ENCODE assay signal across 8 cellular contexts in genomic region chr5:179763215-179763945, GRCh38. TPM values are rescaled to one million over a fixed set of nuclear protein-coding genes. Genes with fewer than 3 reads are reported as not detected.
DNase-seq lines count a peak whose midpoint lies in the region; ATAC-seq lines count a peak whose summit lies in the region.

No MANE protein-coding gene starts in this region.

- no peaks in the 10 kb centered on the region for H3K36me3 Mint-ChIP-seq in activated naive CD8-positive, alpha-beta T cell

- peak; percentile 65 to 69 for ATAC-seq in right cardiac atrium

- H3K4me3 ChIP-seq in right cardiac atrium (ENCODE audit: low read length), result no peak overlapping the region

- no peak overlapping the region for H3K4me3 Mint-ChIP-seq in activated naive CD8-positive, alpha-beta T cell

- H3K9me3 Mint-ChIP-seq in activated naive CD8-positive, alpha-beta T cell (ENCODE audit: low read depth), result no peaks in the 10 kb centered on the region

- peaks cover 18% of the 10 kb centered on the region for H3K4me1 ChIP-seq in right cardiac atrium (ENCODE audit: control insufficient read depth, insufficient read depth, low read length)

- 26% methylated on average over 10 of the region's 10 CpGs for WGBS in right cardiac atrium

- no peaks in the 10 kb centered on the region for H3K27me3 ChIP-seq in right cardiac atrium (ENCODE audit: control insufficient read depth, insufficient read depth)

- H3K27ac Mint-ChIP-seq in activated naive CD8-positive, alpha-beta T cell, result peak overlapping the region; percentile 54

- DNase-seq in NCI-H82 (lab: John Stamatoyannopoulos, UW) (peak; percentile 60), NCI-H82 treated with DMSO at 0.1 percent for 48 hours (lab: John Stamatoyannopoulos, UW; ENCODE audit: unreplicated experiment) (no peak), HPDE6-E6E7 (ENCODE audit: extremely low spot score) (peak; percentile 57), RPMI7951 (ENCODE audit: low read depth) (peak; percentile 74), right cardiac atrium (peak; percentile 48 to 82 (median 59)), putamen (ENCODE audit: low spot score) (peak; percentile 48), 8988T (no peak)

- intact Hi-C loops in right cardiac atrium (cut with DNase I), result loop anchor here in 3 of 4 donors (1.0 to 10.0 kb wide), 3 partner anchors 33 to 101 kb away; no protein-coding TSS in a partner anchor

- peaks cover 56% of the 10 kb centered on the region for H3K4me1 Mint-ChIP-seq in activated naive CD8-positive, alpha-beta T cell (ENCODE audit: low read depth)

- no peak overlapping the region for H3K27ac ChIP-seq in right cardiac atrium (ENCODE audit: low read length)

- H3K9me3 ChIP-seq in right cardiac atrium (ENCODE audit: control insufficient read depth, low read length), result no peaks in the 10 kb centered on the region

- H3K27me3 Mint-ChIP-seq in activated naive CD8-positive, alpha-beta T cell, result no peaks in the 10 kb centered on the region

RNA-seq across cellular contexts. Expression of gene LTC4S, which starts 30.4 kb away (rescaled TPM):
- not detected in 2 replicates for total RNA-seq in RPMI7951 (2014; rRNA removed; shearing (Covaris generic))
- total RNA-seq in right cardiac atrium, result 10 to 100 TPM; 17.3 to 24.3 (median 22.6) TPM
- polyA plus RNA-seq in right cardiac atrium, result 18.6 TPM

RNA-seq across cellular contexts. Expression of gene MAML1, which starts 30.8 kb away (rescaled TPM):
- 5.0 and 5.2 TPM in 2 replicates for total RNA-seq in RPMI7951 (2014; rRNA removed; shearing (Covaris generic))
- total RNA-seq in right cardiac atrium, result 10 to 100 TPM; 13.4 to 15.6 (median 14.6) TPM
- 9.1 TPM for polyA plus RNA-seq in right cardiac atrium

RNA-seq across cellular contexts. Expression of gene MGAT4B, which starts 43.3 kb away (rescaled TPM):
- total RNA-seq in RPMI7951 (2014; rRNA removed; shearing (Covaris generic)), result 97.7 and 99.4 TPM in 2 replicates
- total RNA-seq in right cardiac atrium, result 10 to 100 TPM; 71.8 to 82.2 (median 80.9) TPM
- polyA plus RNA-seq in right cardiac atrium, result 56.7 TPM

RNA-seq across cellular contexts. Expression of gene SQSTM1, which starts 57.3 kb away (rescaled TPM):
- 131 and 132 TPM in 2 replicates for total RNA-seq in RPMI7951 (2014; rRNA removed; shearing (Covaris generic))
- 100 to 1,000 TPM; 307 to 406 (median 370) TPM for total RNA-seq in right cardiac atrium
- 257 TPM for polyA plus RNA-seq in right cardiac atrium

Comparison
In these comparisons a context has a peak if more than half of its experiments do, and no peak if none do; other contexts are left out.
1. DNase-seq: peak in NCI-H82 (single experiment), HPDE6-E6E7 (single experiment), RPMI7951 (single experiment), right cardiac atrium (3 of 3) and putamen (single experiment); none in NCI-H82 treated with DMSO at 0.1 percent for 48 hours (single experiment) and 8988T (single experiment).
2. RNA of gene LTC4S, which starts 30.4 kb away (total RNA-seq): 17.3 to 24.3 TPM in right cardiac atrium; not detected in RPMI7951; every median in the first group is over 10 times any median in the second.